ENCODE assay signal across 9 cellular contexts in the genomic region with DNA sequence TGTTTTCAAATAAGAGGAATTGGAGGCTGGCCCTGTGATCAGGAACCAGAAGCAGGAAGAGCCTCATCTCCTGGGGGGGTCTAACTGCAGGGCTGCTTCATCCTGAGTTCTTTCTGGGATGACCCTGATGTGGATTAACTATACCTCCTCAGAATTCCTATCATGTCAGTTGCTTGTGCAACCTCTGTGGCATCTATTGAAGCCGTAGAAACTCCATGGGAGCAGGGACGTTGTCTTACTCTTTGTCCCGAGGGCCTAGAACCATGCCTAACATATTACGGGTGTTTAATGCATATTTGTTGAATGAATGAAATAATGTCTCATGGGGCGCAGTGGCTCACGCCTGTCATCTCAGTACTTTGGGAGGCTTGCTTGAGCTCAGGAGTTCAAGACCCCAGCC.
"Had no signal": no experiment of that assay in that cellular context is flagged by ENCODE, and none has a peak within 500 bp of the region (broad histone marks: within the 10 kb centered on the region; RNA-seq: fewer than 3 reads in every experiment).

No MANE protein-coding gene starts in this region.

- H3K9ac ChIP-seq: GM23248 had no signal

- H3K9me3 Mint-ChIP-seq: HFFc6 had no signal

- H3K27ac ChIP-seq: GM23248 had no signal

- H3K4me3 ChIP-seq: GM23248, GM23338, HAP-1 had no signal

- H3K27ac Mint-ChIP-seq: GM23338, H9, HFFc6 had no signal

- DNase-seq: GM23248, GOT3, H7, H9, HCEC 1CT, HFFc6 had no signal

- H3K4me2 ChIP-seq: GM23338 had no signal

- H2AFZ ChIP-seq: GM23248, GM23338 had no signal

- H3K4me3 Mint-ChIP-seq: GM23338, H9, HFFc6 had no signal

- ATAC-seq: GM23338, HCT116 had no signal

- H3K36me3 ChIP-seq: HAP-1 had no signal

- H3K9me3 ChIP-seq: HAP-1 had no signal

- H3K4me1 ChIP-seq: HAP-1 had no signal
